Comparison of ENCODE assay signal across 8 cellular contexts in genomic region chr1:39788758-39789570, GRCh38. TPM values are rescaled to one million over a fixed set of nuclear protein-coding genes. Genes with fewer than 3 reads are reported as not detected.
A peak's percentile ranks its signal among the peaks of the same experiment; 100 is the strongest.
DNase-seq lines count a peak whose midpoint lies in the region; ATAC-seq and TF ChIP-seq lines count a peak whose summit lies in the region.

Gene BMP8B (minus strand): TSS chr1:39788865. CDS start chr1:39788485, 380 bp downstream.

- no peaks in the 10 kb centered on the region for H3K4me1 Mint-ChIP-seq in activated CD8-positive, alpha-beta T cell treated with anti-CD3 and anti-CD28 coated beads for 36 hours (ENCODE audit: low read depth)
- peaks cover 13 to 16% (median 15%) of the 10 kb centered on the region in 3 donors for H3K4me1 Mint-ChIP-seq in naive B cell

- peaks cover 12% of the 10 kb centered on the region for H3K4me1 ChIP-seq in suprapubic skin

- peak within 1 kb of the TSS; percentile 72 for H3K4me3 Mint-ChIP-seq in activated CD8-positive, alpha-beta T cell treated with anti-CD3 and anti-CD28 coated beads for 36 hours
- peak within 1 kb of the TSS; percentile 61 to 92 (median 82) for H3K4me3 Mint-ChIP-seq in naive B cell

- ATAC-seq in HG02973 (IDR thresholded peaks at IDR 0.05; ENCODE audit: unreplicated experiment) (peak; percentile 35), naive B cell (ENCODE audit: low read depth in 2 of 2) (peak; percentile 72 to 76), HG02610 (IDR thresholded peaks at IDR 0.05; ENCODE audit: unreplicated experiment) (no peak)
- ATAC-seq in activated CD8-positive, alpha-beta T cell treated with anti-CD3 and anti-CD28 coated beads for 36 hours = peak; percentile 79

- no peaks in the 10 kb centered on the region for H3K36me3 ChIP-seq in suprapubic skin

- H3K27ac Mint-ChIP-seq in activated CD8-positive, alpha-beta T cell treated with anti-CD3 and anti-CD28 coated beads for 36 hours = peak within 1 kb of the TSS; percentile 3
- H3K27ac Mint-ChIP-seq in naive B cell = peak within 1 kb of the TSS in 3 of 6 donors; percentile 54 to 92 (median 65)

- no peaks in the 10 kb centered on the region for H3K9me3 Mint-ChIP-seq in activated CD8-positive, alpha-beta T cell treated with anti-CD3 and anti-CD28 coated beads for 36 hours
- peaks cover 0 to 1% (median 0%) of the 10 kb centered on the region in 7 donors for H3K9me3 Mint-ChIP-seq in naive B cell

- no peak for DNase-seq in GM12864 (ENCODE audit: low read depth)
- peak; percentile 100 for DNase-seq in NCI-H510A treated with DMSO at 0.1 percent for 48 hours (lab: John Stamatoyannopoulos, UW)
- DNase-seq in activated CD8-positive, alpha-beta T cell treated with anti-CD3 and anti-CD28 coated beads for 36 hours = peak; percentile 52
- DNase-seq in epithelial cell of proximal tubule (ENCODE audit: low read depth) = no peak
- DNase-seq in naive B cell = peak; percentile 61
- no peak for DNase-seq in suprapubic skin (ENCODE audit: low spot score in 2 of 2)

- H3K27me3 ChIP-seq in suprapubic skin = peaks cover 29% of the 10 kb centered on the region

- intact Hi-C loops in activated CD8-positive, alpha-beta T cell treated with anti-CD3 and anti-CD28 coated beads for 36 hours (cut with micrococcal nuclease) = no loop called here

- H3K9me3 ChIP-seq in suprapubic skin = no peaks in the 10 kb centered on the region

- TF ChIP-seq EP300 in suprapubic skin (IDR thresholded peaks at IDR 0.05) = no peak

- H3K4me3 ChIP-seq in GM12864 (ENCODE audit: low read depth, low read length) (peak within 1 kb of the TSS; percentile 89), epithelial cell of proximal tubule (ENCODE audit: low read depth, low read length) (peak within 1 kb of the TSS; percentile 52), suprapubic skin (peak within 1 kb of the TSS; percentile 68)

- peaks cover 36% of the 10 kb centered on the region for H3K27me3 Mint-ChIP-seq in activated CD8-positive, alpha-beta T cell treated with anti-CD3 and anti-CD28 coated beads for 36 hours
- peaks cover 20 to 55% (median 30%) of the 10 kb centered on the region in 3 donors for H3K27me3 Mint-ChIP-seq in naive B cell

- POLR2A ChIA-PET in activated CD8-positive, alpha-beta T cell treated with anti-CD3 and anti-CD28 coated beads for 36 hours (lab: Charles Lee) = interaction anchor here (1.1 to 1.3 kb wide), 2 partner anchors 10 to 286 kb away, joined by 3 to 4 read pairs; no protein-coding TSS in a partner anchor

- TF ChIP-seq CTCF in GM12864 (IDR thresholded peaks at IDR 0.05; ENCODE audit: low read depth, low read length, missing control alignments) (no peak), epithelial cell of proximal tubule (conservative IDR thresholded peaks at IDR 0.05; ENCODE audit: low read depth, low read length) (no peak), suprapubic skin (IDR thresholded peaks at IDR 0.05) (no peak)
- no peak for TF ChIP-seq CTCF in activated CD8-positive, alpha-beta T cell treated with anti-CD3 and anti-CD28 coated beads for 36 hours (IDR thresholded peaks at IDR 0.05)

- CTCF ChIA-PET in activated CD8-positive, alpha-beta T cell treated with anti-CD3 and anti-CD28 coated beads for 36 hours (lab: Charles Lee) = interaction anchor here (0.9 to 2.8 kb wide), 2 partner anchors 10 to 86 kb away, joined by 4 to 13 read pairs; no protein-coding TSS in a partner anchor

- no peaks in the 10 kb centered on the region for H3K36me3 Mint-ChIP-seq in activated CD8-positive, alpha-beta T cell treated with anti-CD3 and anti-CD28 coated beads for 36 hours (ENCODE audit: low read depth)
- peaks cover 0 to 8% of the 10 kb centered on the region in 2 donors for H3K36me3 Mint-ChIP-seq in naive B cell

- no peak within 1 kb of the TSS for H3K27ac ChIP-seq in suprapubic skin

- WGBS in suprapubic skin = 28% methylated on average over 3 of the region's 91 CpGs

- no peak for TF ChIP-seq POLR2A in suprapubic skin (IDR thresholded peaks at IDR 0.05)

RNA-seq across cellular contexts. Expression of gene BMP8B, which starts in this region (rescaled TPM):
- under 1 TPM; 0.36 to 0.51 TPM for total RNA-seq in activated CD8-positive, alpha-beta T cell treated with anti-CD3 and anti-CD28 coated beads for 36 hours
- 0.58 and 1.9 TPM in 2 replicates for total RNA-seq in epithelial cell of proximal tubule
- under 1 TPM in 4 of 6 donors, not detected in 2; 0.09 to 0.84 (median 0.31) TPM for polyA plus RNA-seq in naive B cell (ENCODE audit: low read depth in 6 of 6)
- 1 to 10 TPM in 3 of 4 donors, under 1 TPM in 1; 0.83 to 3.5 (median 2.1) TPM for total RNA-seq in suprapubic skin

Comparison
In these comparisons a context has a peak if more than half of its experiments do, and no peak if none do; other contexts are left out.
1. Peak in DNase-seq and ATAC-seq in activated CD8-positive, alpha-beta T cell treated with anti-CD3 and anti-CD28 coated beads for 36 hours; RNA of the gene not detected or under 1 TPM.
2. Peak in DNase-seq and ATAC-seq in naive B cell; RNA of the gene not detected or under 1 TPM.